ENCODE assay signal across 24 cellular contexts in genomic region chr7:32802305-32802910, GRCh38.
DNase-seq lines count a peak whose midpoint lies in the region; ATAC-seq, FAIRE-seq and TF ChIP-seq lines count a peak whose summit lies in the region.
"Had no signal": no experiment of that assay in that cellular context is flagged by ENCODE, and none has a peak within 500 bp of the region (broad histone marks: within the 10 kb centered on the region; RNA-seq: fewer than 3 reads in every experiment).

No MANE protein-coding gene starts in this region.

- intact Hi-C loops in K562 (cut with micrococcal nuclease) (no loop called here), Right ventricle myocardium inferior (cut with DNase I) (loop anchor here (5.0 kb wide), 2 partner anchors 90 to 140 kb away; partner anchors contain the start of gene KBTBD2)

- 75% methylated on average over 3 of the region's 3 CpGs for WGBS in A549 (ENCODE audit: missing lambda C conversion rate)
- 43% methylated on average over 3 of the region's 3 CpGs for WGBS in K562 (ENCODE audit: insufficient coverage, low coverage, missing lambda C conversion rate)

- H3K27me3 Mint-ChIP-seq in endothelial cell (ENCODE audit: unreplicated experiment): no peaks in the 10 kb centered on the region
- H3K27me3 Mint-ChIP-seq: B cell had no signal

- H3K36me3 Mint-ChIP-seq in endothelial cell (ENCODE audit: low read depth, unreplicated experiment): peaks cover 24% of the 10 kb centered on the region
- H3K36me3 Mint-ChIP-seq: CD8-positive, alpha-beta T cell had no signal

- CTCF ChIA-PET in A549 (lab: Yijun Ruan, JAX) (interaction anchor here (0.7 to 1.6 kb wide), 4 partner anchors 17 to 308 kb away, joined by 3 to 5 read pairs (median 4); no protein-coding TSS in a partner anchor), HEK293 (lab: Yijun Ruan, JAX) (interaction anchor here (0.5 to 0.7 kb wide), 2 partner anchors 19 to 74 kb away, joined by 3 to 6 read pairs; no protein-coding TSS in a partner anchor), K562 (lab: Yijun Ruan, JAX; ENCODE audit: low intra/inter-chr PET ratio) (no interaction called here)

- no peak overlapping the region for H3K27ac Mint-ChIP-seq in endothelial cell (ENCODE audit: unreplicated experiment)
- H3K27ac Mint-ChIP-seq: B cell; CD4-positive, alpha-beta T cell; CD8-positive, alpha-beta T cell had no signal

- H3K4me3 Mint-ChIP-seq in endothelial cell (ENCODE audit: unreplicated experiment): peak overlapping the region; percentile 35
- H3K4me3 Mint-ChIP-seq: B cell; CD4-positive, alpha-beta T cell; CD8-positive, alpha-beta T cell had no signal

- peaks cover 19% of the 10 kb centered on the region for H3K9me3 ChIP-seq in A549
- H3K9me3 ChIP-seq in HEK293 (ENCODE audit: control insufficient read depth, insufficient read depth, low read depth, low read length): no peaks in the 10 kb centered on the region
- H3K9me3 ChIP-seq in K562 (replicated peaks; ENCODE audit: control insufficient read depth, insufficient read depth, low read depth, low read length): peaks cover 2% of the 10 kb centered on the region

- H3K9me3 Mint-ChIP-seq in endothelial cell (ENCODE audit: unreplicated experiment): peaks cover 16% of the 10 kb centered on the region

- FAIRE-seq in A549 (lab: Jason Lieb, UNC) (no peak), K562 (lab: Jason Lieb, UNC) (no peak)
- FAIRE-seq: A204.1, D721Med, G401.6, GM12892, GM18507 had no signal

- no peak overlapping the region for H2AFZ ChIP-seq in K562 (ENCODE audit: low read depth, low read length)

- H3K4me1 Mint-ChIP-seq in endothelial cell (ENCODE audit: unreplicated experiment): no peaks in the 10 kb centered on the region

- no TSS peak for BruUV-seq in K562 (replicated peaks; lab: Mats Ljungman, UMichigan)

- H4K20me1 ChIP-seq in K562 (replicated peaks; ENCODE audit: control insufficient read depth, insufficient read depth, low read length): no peaks in the 10 kb centered on the region
- H4K20me1 ChIP-seq: BLaER1 treated with 17β-estradiol and CSF1 and Interleukin-3, amounts not matched to agents 10 nM and 100 nM had no signal

- in situ Hi-C loops in K562 (cut with MboI): no loop called here

- no peaks in the 10 kb centered on the region for H3K27me3 ChIP-seq in K562 (ENCODE audit: control insufficient read depth in 2 of 2, insufficient read depth in 2 of 2, low read length in 2 of 2)
- H3K27me3 ChIP-seq: BLaER1 treated with 17β-estradiol and CSF1 and Interleukin-3, amounts not matched to agents 10 nM and 100 nM had no signal

- TF ChIP-seq EP300 in A549 (IDR thresholded peaks at IDR 0.05): no peak
- TF ChIP-seq EP300 in K562 (IDR thresholded peaks at IDR 0.05; ENCODE audit: low read length): no peak

- no peak for ATAC-seq in A549
- ATAC-seq in K562: no peak
- no peak for ATAC-seq in Right ventricle myocardium inferior
- ATAC-seq: CD8-positive, alpha-beta T cell had no signal

- peak in 1 of 2 experiments; percentile 14 for DNase-seq in A549 (ENCODE audit: low read depth in 1 of 2, low spot score in 1 of 2)
- no peak for DNase-seq in K562 (ENCODE audit: extremely low read depth in 1 of 4, low spot score in 3 of 4)
- no peak for DNase-seq in endothelial cell (ENCODE audit: low spot score)
- no peak for DNase-seq in Right ventricle myocardium inferior (ENCODE audit: missing footprints)
- DNase-seq in NCI-H748 treated with DMSO at 0.1 percent for 48 hours (lab: John Stamatoyannopoulos, UW): no peak
- no peak for DNase-seq in stimulated activated CD4-positive, alpha-beta T cell treated with anti-CD3 and anti-CD28 coated beads, Interleukin-4, amount 100 ng/mL, for 1 hour
- no peak for DNase-seq in amygdala (lab: John Stamatoyannopoulos, UW)
- DNase-seq: 8988T; AML-193; Caco-2; Calu3; CD4-positive, alpha-beta T cell; CD8-positive, alpha-beta T cell; DMS79 treated with DMSO at 0.1 percent for 48 hours; GF-D8 had no signal

- TF ChIP-seq CTCF in A549 (IDR thresholded peaks at IDR 0.05): no peak
- no peak for TF ChIP-seq CTCF in HEK293 (tag by site-specific recombination; IDR thresholded peaks at IDR 0.05)
- no peak for TF ChIP-seq CTCF in K562 (IDR thresholded peaks at IDR 0.05 in 2 of 3, conservative IDR thresholded peaks at IDR 0.05 in 1 of 3; ENCODE audit: insufficient read depth in 2 of 3, low read depth in 1 of 3, low read length in 3 of 3)
- TF ChIP-seq CTCF in endothelial cell (IDR thresholded peaks at IDR 0.05; ENCODE audit: unreplicated experiment): no peak

- H3K36me3 ChIP-seq in HEK293 (ENCODE audit: control insufficient read depth in 2 of 2, insufficient read depth in 1 of 2, low read length in 2 of 2): no peaks in the 10 kb centered on the region
- H3K36me3 ChIP-seq in K562 (ENCODE audit: control insufficient read depth, insufficient read depth, low read length): no peaks in the 10 kb centered on the region
- H3K36me3 ChIP-seq: BLaER1 treated with 17β-estradiol and CSF1 and Interleukin-3, amounts not matched to agents 10 nM and 100 nM had no signal

- TF ChIP-seq RAD21 in A549 (conservative IDR thresholded peaks at IDR 0.05 in 1 of 2, IDR thresholded peaks at IDR 0.05 in 1 of 2) (no peak), K562 (CRISPR knock-in tag; conservative IDR thresholded peaks at IDR 0.05 in 1 of 2, IDR thresholded peaks at IDR 0.05 in 1 of 2) (no peak)

- H3K4me3 ChIP-seq in A549: no peak overlapping the region
- no peak overlapping the region for H3K4me3 ChIP-seq in HEK293 (ENCODE audit: low read depth, low read length)
- no peak overlapping the region for H3K4me3 ChIP-seq in K562
- H3K4me3 ChIP-seq: BLaER1 treated with 17β-estradiol and CSF1 and Interleukin-3, amounts not matched to agents 10 nM and 100 nM had no signal

- H3K27ac ChIP-seq in A549 (no peak overlapping the region), HEK293 (ENCODE audit: extremely low read depth, low read depth, low read length) (no peak overlapping the region), K562 (ENCODE audit: extremely low read depth, low read depth, low read length) (no peak overlapping the region)
- H3K27ac ChIP-seq: BLaER1 treated with 17β-estradiol and CSF1 and Interleukin-3, amounts not matched to agents 10 nM and 100 nM; C4-2B had no signal

- no peak for TF ChIP-seq POLR2A in A549 (IDR thresholded peaks at IDR 0.05; ENCODE audit: low read length)
- no peak for TF ChIP-seq POLR2A in K562 (conservative IDR thresholded peaks at IDR 0.05)

- H3K9me1 ChIP-seq in K562 (ENCODE audit: control insufficient read depth, insufficient read depth, low read length): no peaks in the 10 kb centered on the region

- H3K4me1 ChIP-seq in A549: no peaks in the 10 kb centered on the region
- no peaks in the 10 kb centered on the region for H3K4me1 ChIP-seq in HEK293 (ENCODE audit: control insufficient read depth, insufficient read depth, low read length)
- no peaks in the 10 kb centered on the region for H3K4me1 ChIP-seq in K562 (replicated peaks in 1 of 2; ENCODE audit: control insufficient read depth in 2 of 2, insufficient read depth in 2 of 2, low read length in 2 of 2)
- H3K4me1 ChIP-seq: BLaER1 treated with 17β-estradiol and CSF1 and Interleukin-3, amounts not matched to agents 10 nM and 100 nM; Caco-2 had no signal

- POLR2A ChIA-PET in A549 (lab: Yijun Ruan, JAX): no interaction called here
- POLR2A ChIA-PET in HEK293 (lab: Yijun Ruan, JAX): no interaction called here
- POLR2A ChIA-PET in K562 (lab: Yijun Ruan, JAX): no interaction called here

- H3K9ac ChIP-seq in K562 (ENCODE audit: insufficient read depth in 1 of 2, low read depth in 2 of 2, low read length in 2 of 2): no peak overlapping the region
- H3K9ac ChIP-seq: BLaER1 treated with 17β-estradiol and CSF1 and Interleukin-3, amounts not matched to agents 10 nM and 100 nM had no signal

- H3K4me2 ChIP-seq in A549 (no peak overlapping the region), K562 (ENCODE audit: insufficient read depth, low read length) (no peak overlapping the region)
- H3K4me2 ChIP-seq: BLaER1 treated with 17β-estradiol and CSF1 and Interleukin-3, amounts not matched to agents 10 nM and 100 nM had no signal

- H3K79me2 ChIP-seq in K562 (ENCODE audit: control insufficient read depth, insufficient read depth, low read length): no peaks in the 10 kb centered on the region; the same call in 2 of the 3 replicates

TF ChIP-seq in A549, 52 proteins besides CTCF, POLR2A, EP300 and RAD21:
- TF ChIP-seq BCL3 (IDR thresholded peaks at IDR 0.05): no peak
- peak; percentile 83 for TF ChIP-seq ZFP36 (IDR thresholded peaks at IDR 0.05; ENCODE audit: borderline replicate concordance, partially characterized antibody)
TF ChIP-seq in A549: peak in this region for 1.

TF ChIP-seq in HEK293, 187 proteins besides CTCF, POLR2A, EP300 and RAD21:
- TF ChIP-seq ZNF585B (tag by site-specific recombination; IDR thresholded peaks at IDR 0.05) (peak; percentile 90), ZBTB6 (tag by site-specific recombination; IDR thresholded peaks at IDR 0.05) (no peak), TRIM28 (IDR thresholded peaks at IDR 0.05; ENCODE audit: borderline replicate concordance, low read length) (peak; percentile 74; the same call in 1 of the 2 replicates), SETDB1 (IDR thresholded peaks at IDR 0.05; ENCODE audit: insufficient read length, low read length) (peak; percentile 70)

TF ChIP-seq in K562, 482 proteins besides CTCF, POLR2A, EP300 and RAD21 (continues in another document):
- peak in 1 of 2 experiments; percentile 59; a peak in 1 of 3 replicates for TF ChIP-seq CBX3 (IDR thresholded peaks at IDR 0.05; ENCODE audit: borderline replicate concordance in 1 of 2, low read length in 2 of 2)
- no peak for TF ChIP-seq FOXA3 (CRISPR knock-in tag; conservative IDR thresholded peaks at IDR 0.05 in 1 of 2, IDR thresholded peaks at IDR 0.05 in 1 of 2)
- peak; percentile 71 for TF ChIP-seq ZFP36 (IDR thresholded peaks at IDR 0.05; ENCODE audit: low read depth, low read length, partially characterized antibody)
